Comparison of ENCODE assay signal across 1 cellular context in the genomic region with DNA sequence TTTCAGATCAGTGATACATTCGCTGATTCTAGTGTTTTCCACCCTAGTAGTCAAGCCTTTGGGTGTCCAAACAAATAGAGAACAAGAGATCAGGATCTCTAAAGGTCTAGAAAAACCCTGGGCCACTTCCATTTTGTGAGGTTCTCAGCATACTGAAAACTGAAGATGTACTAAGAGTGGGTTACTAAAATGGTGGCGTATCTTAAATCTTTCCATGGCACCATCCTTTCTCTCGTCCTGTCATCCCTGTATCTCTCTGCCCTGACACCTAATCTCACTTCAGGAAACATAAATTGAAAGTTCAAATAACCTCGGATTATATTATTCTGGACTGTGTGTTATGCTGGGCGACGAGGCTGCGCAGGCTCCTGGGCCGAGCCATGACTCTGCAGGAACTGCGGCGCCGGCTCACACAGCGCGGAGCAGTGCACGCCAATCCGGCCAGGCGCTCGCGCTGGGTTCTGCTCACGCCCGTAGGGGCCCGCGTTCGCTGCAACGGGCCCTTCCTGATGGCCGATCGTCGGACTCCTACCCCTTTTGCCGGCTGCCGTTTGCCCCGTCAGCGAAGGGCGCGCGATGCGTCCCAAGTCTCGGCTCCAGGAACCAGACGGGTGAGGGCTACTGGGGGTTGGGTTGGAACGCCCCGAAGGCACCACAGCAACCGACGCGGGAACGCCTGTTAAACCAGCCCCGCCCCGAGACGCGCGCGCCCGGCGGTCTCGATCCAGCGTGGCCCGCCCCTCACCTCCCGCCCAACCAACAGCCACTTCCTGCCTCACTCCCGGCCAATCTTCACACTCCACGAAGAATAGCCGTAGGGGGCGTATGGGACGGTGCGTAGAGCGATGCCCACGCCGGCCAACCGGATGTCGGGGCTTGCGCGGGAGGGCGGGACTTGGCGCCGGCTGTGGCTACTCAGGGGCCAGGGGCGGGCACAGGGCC.
TF ChIP-seq lines count a peak whose summit lies in the region.

No MANE protein-coding gene starts in this region.

TF ChIP-seq in K562, 482 proteins besides CTCF, POLR2A, EP300 and RAD21 (continued from another document and continues in another):
- TF ChIP-seq ZHX1 (conservative IDR thresholded peaks at IDR 0.05; ENCODE audit: low read length) (no peak), SMAD4 (CRISPR knock-in tag; conservative IDR thresholded peaks at IDR 0.05) (peak; percentile 81), PTTG1 (tag; IDR thresholded peaks at IDR 0.05; ENCODE audit: low read depth) (no peak), LCOR (CRISPR knock-in tag; IDR thresholded peaks at IDR 0.05) (peak; percentile 45; the same call in 1 of the 2 replicates), HOXB6 (CRISPR knock-in tag; IDR thresholded peaks at IDR 0.05; ENCODE audit: borderline replicate concordance) (no peak), PRPF4 (IDR thresholded peaks at IDR 0.05; ENCODE audit: insufficient read depth, low read depth, low read length, poor library complexity, severe bottlenecking) (peak; percentile 24), SMARCB1 (IDR thresholded peaks at IDR 0.05; ENCODE audit: insufficient read length, low read depth) (no peak), KAT8 (IDR thresholded peaks at IDR 0.05; ENCODE audit: low read depth) (peak; percentile 96), MYC (IDR thresholded peaks at IDR 0.05; ENCODE audit: low read depth, low read length) (no peak), MYC (CRISPR knock-in tag; IDR thresholded peaks at IDR 0.05; ENCODE audit: borderline replicate concordance, low read depth) (peak; percentile 69; the same call in 1 of the 2 replicates), ZFP30 (CRISPR knock-in tag; IDR thresholded peaks at IDR 0.05; ENCODE audit: borderline replicate concordance) (no peak), ZNF444 (CRISPR knock-in tag; IDR thresholded peaks at IDR 0.05) (no peak), CHD1 (IDR thresholded peaks at IDR 0.05; ENCODE audit: low read length) (peak; percentile 78), MEF2D (tag; conservative IDR thresholded peaks at IDR 0.05; ENCODE audit: low read depth) (no peak), ZNF224 (CRISPR knock-in tag; IDR thresholded peaks at IDR 0.05) (no peak), ZNF408 (CRISPR knock-in tag; IDR thresholded peaks at IDR 0.05; ENCODE audit: low read depth) (no peak), ZNF780A (CRISPR knock-in tag; IDR thresholded peaks at IDR 0.05) (no peak), NKRF (IDR thresholded peaks at IDR 0.05; ENCODE audit: borderline replicate concordance) (peak; percentile 88), CTBP1 (IDR thresholded peaks at IDR 0.05; ENCODE audit: borderline replicate concordance) (peak; percentile 76), MEIS2 (IDR thresholded peaks at IDR 0.05; ENCODE audit: partially characterized antibody) (no peak), SOX6 (IDR thresholded peaks at IDR 0.05) (no peak), MAFF (IDR thresholded peaks at IDR 0.05; ENCODE audit: low read length) (peak; percentile 30; the same call in 1 of the 2 replicates), LEF1 (IDR thresholded peaks at IDR 0.05) (0 out of 2 replicates have a peak, but pooled peaks have one; percentile 31), U2AF2 (optimal IDR thresholded peaks at IDR 0.05; ENCODE audit: low read depth, low read length) (no peak), ELK1 (CRISPR knock-in tag; IDR thresholded peaks at IDR 0.05) (no peak), NR2F6 (CRISPR knock-in tag; IDR thresholded peaks at IDR 0.05) (no peak), ZNF165 (CRISPR knock-in tag; IDR thresholded peaks at IDR 0.05; ENCODE audit: borderline replicate concordance) (no peak; the same call in 1 of the 2 replicates)
- TF ChIP-seq, protein P1, sequence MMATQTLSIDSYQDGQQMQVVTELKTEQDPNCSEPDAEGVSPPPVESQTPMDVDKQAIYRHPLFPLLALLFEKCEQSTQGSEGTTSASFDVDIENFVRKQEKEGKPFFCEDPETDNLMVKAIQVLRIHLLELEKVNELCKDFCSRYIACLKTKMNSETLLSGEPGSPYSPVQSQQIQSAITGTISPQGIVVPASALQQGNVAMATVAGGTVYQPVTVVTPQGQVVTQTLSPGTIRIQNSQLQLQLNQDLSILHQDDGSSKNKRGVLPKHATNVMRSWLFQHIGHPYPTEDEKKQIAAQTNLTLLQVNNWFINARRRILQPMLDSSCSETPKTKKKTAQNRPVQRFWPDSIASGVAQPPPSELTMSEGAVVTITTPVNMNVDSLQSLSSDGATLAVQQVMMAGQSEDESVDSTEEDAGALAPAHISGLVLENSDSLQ (IDR thresholded peaks at IDR 0.05) = peak; percentile 100
- TF ChIP-seq, protein P2, sequence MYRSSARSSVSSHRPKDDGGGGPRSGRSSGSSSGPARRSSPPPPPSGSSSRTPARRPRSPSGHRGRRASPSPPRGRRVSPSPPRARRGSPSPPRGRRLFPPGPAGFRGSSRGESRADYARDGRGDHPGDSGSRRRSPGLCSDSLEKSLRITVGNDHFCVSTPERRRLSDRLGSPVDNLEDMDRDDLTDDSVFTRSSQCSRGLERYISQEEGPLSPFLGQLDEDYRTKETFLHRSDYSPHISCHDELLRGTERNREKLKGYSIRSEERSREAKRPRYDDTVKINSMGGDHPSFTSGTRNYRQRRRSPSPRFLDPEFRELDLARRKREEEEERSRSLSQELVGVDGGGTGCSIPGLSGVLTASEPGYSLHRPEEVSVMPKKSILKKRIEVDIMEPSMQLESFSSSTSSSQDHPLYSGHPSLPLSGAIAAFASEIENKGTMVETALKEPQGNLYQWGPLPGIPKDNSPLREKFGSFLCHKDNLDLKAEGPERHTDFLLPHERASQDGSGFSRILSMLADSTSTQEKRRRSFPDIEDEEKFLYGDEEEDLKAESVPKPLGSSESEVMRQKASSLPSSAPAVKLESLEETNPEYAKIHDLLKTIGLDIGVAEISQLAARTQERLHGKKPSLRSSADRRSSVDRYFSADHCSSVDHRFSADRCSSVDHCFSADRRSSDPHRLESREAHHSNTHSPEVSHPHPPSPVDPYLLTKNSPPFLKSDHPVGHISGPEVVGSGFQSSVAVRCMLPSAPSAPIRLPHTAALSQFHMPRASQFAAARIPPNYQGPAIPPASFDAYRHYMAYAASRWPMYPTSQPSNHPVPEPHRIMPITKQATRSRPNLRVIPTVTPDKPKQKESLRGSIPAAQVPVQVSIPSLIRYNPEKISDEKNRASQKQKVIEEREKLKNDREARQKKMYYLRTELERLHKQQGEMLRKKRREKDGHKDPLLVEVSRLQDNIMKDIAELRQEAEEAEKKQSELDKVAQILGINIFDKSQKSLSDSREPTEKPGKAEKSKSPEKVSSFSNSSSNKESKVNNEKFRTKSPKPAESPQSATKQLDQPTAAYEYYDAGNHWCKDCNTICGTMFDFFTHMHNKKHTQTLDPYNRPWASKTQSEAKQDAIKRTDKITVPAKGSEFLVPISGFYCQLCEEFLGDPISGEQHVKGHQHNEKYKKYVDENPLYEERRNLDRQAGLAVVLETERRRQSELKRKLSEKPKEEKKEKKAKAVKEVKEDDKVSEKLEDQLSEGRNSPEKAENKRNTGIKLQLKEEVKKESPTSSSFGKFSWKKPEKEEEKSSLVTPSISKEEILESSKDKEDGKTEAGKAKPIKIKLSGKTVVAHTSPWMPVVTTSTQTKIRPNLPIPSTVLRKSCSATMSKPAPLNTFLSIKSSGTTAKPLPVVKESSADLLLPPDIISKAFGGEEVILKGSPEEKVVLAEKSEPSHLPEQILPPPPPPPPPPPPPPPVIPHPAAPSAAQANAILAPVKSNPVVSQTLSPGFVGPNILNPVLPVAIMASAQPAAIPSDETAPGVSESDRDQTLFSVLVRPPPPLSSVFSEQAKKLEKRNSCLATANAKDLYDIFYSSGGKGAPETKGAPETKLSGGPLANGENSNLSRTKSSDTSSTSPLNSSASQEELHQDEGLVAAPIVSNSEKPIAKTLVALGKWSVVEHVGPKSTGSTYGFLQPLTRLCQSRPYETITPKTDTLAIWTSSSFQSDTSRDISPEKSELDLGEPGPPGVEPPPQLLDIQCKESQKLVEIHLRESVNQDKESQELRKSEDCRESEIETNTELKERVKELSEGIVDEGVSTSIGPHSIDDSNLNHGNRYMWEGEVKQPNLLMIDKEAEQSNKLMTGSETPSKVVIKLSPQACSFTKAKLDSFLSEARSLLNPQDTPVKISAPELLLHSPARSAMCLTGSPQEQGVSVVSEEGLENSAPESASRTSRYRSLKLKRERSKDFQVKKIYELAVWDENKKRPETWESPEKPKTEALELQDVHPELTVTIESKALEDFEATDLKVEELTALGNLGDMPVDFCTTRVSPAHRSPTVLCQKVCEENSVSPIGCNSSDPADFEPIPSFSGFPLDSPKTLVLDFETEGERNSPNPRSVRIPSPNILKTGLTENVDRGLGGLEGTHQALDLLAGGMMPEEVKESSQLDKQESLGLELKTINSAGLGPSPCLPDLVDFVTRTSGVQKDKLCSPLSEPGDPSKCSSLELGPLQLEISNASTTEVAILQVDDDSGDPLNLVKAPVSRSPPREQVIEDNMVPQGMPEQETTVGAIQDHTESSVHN (IDR thresholded peaks at IDR 0.05; ENCODE audit: borderline replicate concordance in 1 of 2, low read depth in 1 of 2) = 0 out of 4 replicates have a peak, but pooled peaks of 1 of the 2 experiments have one; percentile 15
- TF ChIP-seq, protein P3, sequence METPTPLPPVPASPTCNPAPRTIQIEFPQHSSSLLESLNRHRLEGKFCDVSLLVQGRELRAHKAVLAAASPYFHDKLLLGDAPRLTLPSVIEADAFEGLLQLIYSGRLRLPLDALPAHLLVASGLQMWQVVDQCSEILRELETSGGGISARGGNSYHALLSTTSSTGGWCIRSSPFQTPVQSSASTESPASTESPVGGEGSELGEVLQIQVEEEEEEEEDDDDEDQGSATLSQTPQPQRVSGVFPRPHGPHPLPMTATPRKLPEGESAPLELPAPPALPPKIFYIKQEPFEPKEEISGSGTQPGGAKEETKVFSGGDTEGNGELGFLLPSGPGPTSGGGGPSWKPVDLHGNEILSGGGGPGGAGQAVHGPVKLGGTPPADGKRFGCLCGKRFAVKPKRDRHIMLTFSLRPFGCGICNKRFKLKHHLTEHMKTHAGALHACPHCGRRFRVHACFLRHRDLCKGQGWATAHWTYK (CRISPR knock-in tag; IDR thresholded peaks at IDR 0.05) = peak; percentile 85; the same call in 1 of the 2 replicates
- TF ChIP-seq, protein P4, sequence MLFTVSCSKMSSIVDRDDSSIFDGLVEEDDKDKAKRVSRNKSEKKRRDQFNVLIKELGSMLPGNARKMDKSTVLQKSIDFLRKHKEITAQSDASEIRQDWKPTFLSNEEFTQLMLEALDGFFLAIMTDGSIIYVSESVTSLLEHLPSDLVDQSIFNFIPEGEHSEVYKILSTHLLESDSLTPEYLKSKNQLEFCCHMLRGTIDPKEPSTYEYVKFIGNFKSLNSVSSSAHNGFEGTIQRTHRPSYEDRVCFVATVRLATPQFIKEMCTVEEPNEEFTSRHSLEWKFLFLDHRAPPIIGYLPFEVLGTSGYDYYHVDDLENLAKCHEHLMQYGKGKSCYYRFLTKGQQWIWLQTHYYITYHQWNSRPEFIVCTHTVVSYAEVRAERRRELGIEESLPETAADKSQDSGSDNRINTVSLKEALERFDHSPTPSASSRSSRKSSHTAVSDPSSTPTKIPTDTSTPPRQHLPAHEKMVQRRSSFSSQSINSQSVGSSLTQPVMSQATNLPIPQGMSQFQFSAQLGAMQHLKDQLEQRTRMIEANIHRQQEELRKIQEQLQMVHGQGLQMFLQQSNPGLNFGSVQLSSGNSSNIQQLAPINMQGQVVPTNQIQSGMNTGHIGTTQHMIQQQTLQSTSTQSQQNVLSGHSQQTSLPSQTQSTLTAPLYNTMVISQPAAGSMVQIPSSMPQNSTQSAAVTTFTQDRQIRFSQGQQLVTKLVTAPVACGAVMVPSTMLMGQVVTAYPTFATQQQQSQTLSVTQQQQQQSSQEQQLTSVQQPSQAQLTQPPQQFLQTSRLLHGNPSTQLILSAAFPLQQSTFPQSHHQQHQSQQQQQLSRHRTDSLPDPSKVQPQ (CRISPR knock-in tag; IDR thresholded peaks at IDR 0.05; ENCODE audit: borderline replicate concordance) = no peak
